ENCODE assay signal across 25 cellular contexts in genomic region chr4:137198791-137199190, GRCh38.
"Had no signal": no experiment of that assay in that cellular context is flagged by ENCODE, and none has a peak within 500 bp of the region (broad histone marks: within the 10 kb centered on the region; RNA-seq: fewer than 3 reads in every experiment).

No MANE protein-coding gene starts in this region.

- H3K4me1 Mint-ChIP-seq: immature natural killer cell; naive thymus-derived CD8-positive, alpha-beta T cell; stimulated activated effector memory CD8-positive, alpha-beta T cell treated with anti-CD3 and anti-CD28 coated beads, Interleukin-12 subunit alpha, Interleukin-12 subunit beta, amount 100 ng/mL, for 72 hours had no signal

- H3K27ac Mint-ChIP-seq: immature natural killer cell; naive thymus-derived CD8-positive, alpha-beta T cell; progenitor cell of endocrine pancreas; stimulated activated effector memory CD8-positive, alpha-beta T cell treated with anti-CD3 and anti-CD28 coated beads, Interleukin-12 subunit alpha, Interleukin-12 subunit beta, amount 100 ng/mL, for 72 hours; stimulated activated naive CD8-positive, alpha-beta T cell treated with anti-CD3 and anti-CD28 coated beads, Interleukin-15, Interleukin-2, amounts not matched to agents 100 ng/mL and 50 ng/mL, for 24 hours; type B pancreatic cell had no signal

- H3K4me2 ChIP-seq: smooth muscle cell had no signal

- H3K4me3 Mint-ChIP-seq: immature natural killer cell; naive thymus-derived CD8-positive, alpha-beta T cell; nephron; neural crest cell; stimulated activated effector memory CD8-positive, alpha-beta T cell treated with anti-CD3 and anti-CD28 coated beads, Interleukin-12 subunit alpha, Interleukin-12 subunit beta, amount 100 ng/mL, for 72 hours; stimulated activated naive CD8-positive, alpha-beta T cell treated with anti-CD3 and anti-CD28 coated beads, Interleukin-15, Interleukin-2, amounts not matched to agents 100 ng/mL and 50 ng/mL, for 24 hours; type B pancreatic cell had no signal

- FAIRE-seq: islet of Langerhans, kidney had no signal

- H3K27me3 ChIP-seq: left lung, neutrophil, right atrium auricular region, right lobe of liver, tibial nerve, uterus had no signal

- H3K27me3 Mint-ChIP-seq: naive thymus-derived CD8-positive, alpha-beta T cell; progenitor cell of endocrine pancreas; stimulated activated naive CD8-positive, alpha-beta T cell treated with anti-CD3 and anti-CD28 coated beads, Interleukin-15, Interleukin-2, amounts not matched to agents 100 ng/mL and 50 ng/mL, for 24 hours; type B pancreatic cell had no signal

- H3K36me3 ChIP-seq: left lung, neutrophil, right atrium auricular region, right lobe of liver, tibial nerve, uterus had no signal

- H3K27ac ChIP-seq: left lung, neutrophil, right atrium auricular region, right lobe of liver, tibial nerve, uterus had no signal

- H3K4me1 ChIP-seq: left lung, right atrium auricular region, right lobe of liver, uterus had no signal

- H3K9me3 ChIP-seq: left lung, neutrophil, right atrium auricular region, right lobe of liver, tibial nerve, uterus had no signal

- H3K4me3 ChIP-seq: left lung, lung, right atrium auricular region, right lobe of liver, smooth muscle cell, tibial nerve, uterus had no signal

- H3K36me3 Mint-ChIP-seq: immature natural killer cell; naive thymus-derived CD8-positive, alpha-beta T cell; stimulated activated effector memory CD8-positive, alpha-beta T cell treated with anti-CD3 and anti-CD28 coated beads, Interleukin-12 subunit alpha, Interleukin-12 subunit beta, amount 100 ng/mL, for 72 hours; type B pancreatic cell had no signal

- H3K9me3 Mint-ChIP-seq: nephron; stimulated activated naive CD8-positive, alpha-beta T cell treated with anti-CD3 and anti-CD28 coated beads, Interleukin-15, Interleukin-2, amounts not matched to agents 100 ng/mL and 50 ng/mL, for 24 hours; type B pancreatic cell had no signal

- DNase-seq: hypothalamus; immature natural killer cell; kidney; left colon; left lung; naive thymus-derived CD8-positive, alpha-beta T cell; occipital lobe; right lobe of liver; stimulated activated CD4-positive, alpha-beta T cell treated with anti-CD3 and anti-CD28 coated beads, Interleukin-1b, Interleukin-23, amount 100 ng/mL, for 48 hours; stimulated activated CD4-positive, alpha-beta T cell treated with anti-CD3 and anti-CD28 coated beads, Interleukin-2, amount 100 ng/mL, for 48 hours; stimulated activated naive CD4-positive, alpha-beta T cell; substantia nigra; uterus had no signal

- ATAC-seq: left colon; left lung; naive thymus-derived CD8-positive, alpha-beta T cell; right lobe of liver; stimulated activated effector memory CD8-positive, alpha-beta T cell treated with anti-CD3 and anti-CD28 coated beads, Interleukin-12 subunit alpha, Interleukin-12 subunit beta, amount 100 ng/mL, for 72 hours had no signal
